In the genomic region with DNA sequence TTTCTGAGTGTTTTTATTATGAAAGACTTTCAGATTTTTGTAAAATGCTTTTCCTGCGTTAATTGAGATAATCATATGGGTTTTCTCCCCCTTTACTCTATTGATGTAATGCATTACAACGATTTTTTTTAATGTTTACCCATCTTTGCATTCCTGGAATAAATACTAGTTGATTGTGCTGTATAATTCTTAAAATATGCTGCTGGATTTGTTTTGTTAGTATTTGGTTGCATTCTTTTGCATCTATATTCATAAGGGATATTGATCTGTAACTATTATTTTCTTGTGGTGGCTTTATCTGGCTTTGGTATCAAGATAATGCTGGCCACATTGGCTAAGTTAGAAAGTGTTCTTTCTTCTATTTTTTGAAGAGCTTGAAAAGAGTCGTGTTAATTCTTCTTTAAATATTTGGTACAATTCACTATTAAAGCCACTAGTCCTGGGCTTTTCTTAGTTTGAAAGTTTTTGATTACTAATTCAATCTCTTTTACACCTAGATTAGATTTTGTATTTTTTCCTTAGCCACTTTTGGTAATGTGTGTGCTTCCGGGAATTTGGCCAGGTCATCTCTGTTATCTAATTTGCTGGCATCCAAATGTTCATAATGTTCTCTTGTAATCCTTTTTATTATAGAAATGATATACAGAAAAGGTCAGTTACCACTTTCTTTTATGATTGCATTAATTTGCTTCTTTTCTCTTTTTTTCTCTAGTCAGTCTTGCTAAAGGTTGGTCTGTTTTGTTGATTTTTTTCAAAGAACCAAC, we compare ENCODE assay signal across 30 cellular contexts. TPM values are rescaled to one million over a fixed set of nuclear protein-coding genes. Genes with fewer than 3 reads are reported as not detected.
"Had no signal": no experiment of that assay in that cellular context is flagged by ENCODE, and none has a peak within 500 bp of the region (broad histone marks: within the 10 kb centered on the region; RNA-seq: fewer than 3 reads in every experiment).

No MANE protein-coding gene starts in this region.

- H3K4me3 Mint-ChIP-seq: activated CD4-positive, alpha-beta memory T cell treated with anti-CD3 and anti-CD28 coated beads for 36 hours; activated CD4-positive, alpha-beta T cell treated with anti-CD3 and anti-CD28 coated beads, Interleukin-2, amount 10 ng/mL, durations not matched to agents 7 days and 5 days; activated naive CD8-positive, alpha-beta T cell treated with anti-CD3 and anti-CD28 coated beads, Interleukin-2, amount 50 U/mL, for 24 hours; activated T-cell treated with anti-CD3 and anti-CD28 coated beads, Interleukin-2, amount 50 U/mL, for 4 hours; brain; central memory CD8-positive, alpha-beta T cell; T-helper 17 cell had no signal

- H3K27me3 ChIP-seq: SJSA1 had no signal

- DNase-seq: activated CD4-positive, alpha-beta memory T cell treated with anti-CD3 and anti-CD28 coated beads for 36 hours; activated CD4-positive, alpha-beta T cell treated with anti-CD3 and anti-CD28 coated beads, Interleukin-2, amount 10 ng/mL, durations not matched to agents 7 days and 5 days; activated CD4-positive, CD25-positive, alpha-beta regulatory T cell; activated CD8-positive, alpha-beta memory T cell treated with anti-CD3 and anti-CD28 coated beads for 24 hours; activated effector memory CD4-positive, alpha-beta T cell treated with anti-CD3 and anti-CD28 coated beads, Interleukin-2, amount 50 U/mL, for 16 hours; activated naive CD4-positive, alpha-beta T cell treated with Interleukin-2 at 50 U/mL for 16 hours; activated naive CD8-positive, alpha-beta T cell treated with anti-CD3 and anti-CD28 coated beads, Interleukin-2, amount 50 U/mL, for 24 hours; activated T-cell treated with anti-CD3 and anti-CD28 coated beads, Interleukin-2, amount 50 U/mL, for 4 hours; amygdala; KG1; NCI-H1092; NCI-H1417; NCI-H1930; NCI-H2107; NCI-H2171 treated with DMSO at 0.1 percent for 48 hours; NCI-H345; NCI-H510A; NCI-H69; PC-3; SHP77; T-helper 17 cell; T-helper 9 cell had no signal

- H3K36me3 Mint-ChIP-seq: activated CD4-positive, alpha-beta memory T cell treated with anti-CD3 and anti-CD28 coated beads for 36 hours; activated naive CD4-positive, alpha-beta T cell treated with anti-CD3 and anti-CD28 coated beads, Interleukin-2, amount 50 U/mL, for 72 hours; brain had no signal

- H3K27ac Mint-ChIP-seq: activated CD4-positive, alpha-beta memory T cell treated with anti-CD3 and anti-CD28 coated beads for 36 hours; activated CD4-positive, alpha-beta T cell treated with anti-CD3 and anti-CD28 coated beads, Interleukin-2, amount 10 ng/mL, durations not matched to agents 7 days and 5 days; activated naive CD4-positive, alpha-beta T cell treated with anti-CD3 and anti-CD28 coated beads, Interleukin-2, amount 50 U/mL, for 72 hours; activated naive CD8-positive, alpha-beta T cell treated with anti-CD3 and anti-CD28 coated beads, Interleukin-2, amount 50 U/mL, for 24 hours; brain; T-helper 17 cell had no signal

- FAIRE-seq: astrocyte, RCC 7860 had no signal

- ATAC-seq: activated naive CD4-positive, alpha-beta T cell treated with anti-CD3 and anti-CD28 coated beads, Interleukin-2, amount 50 U/mL, for 72 hours; activated naive CD8-positive, alpha-beta T cell treated with anti-CD3 and anti-CD28 coated beads, Interleukin-2, amount 50 U/mL, for 24 hours; activated T-cell treated with anti-CD3 and anti-CD28 coated beads, Interleukin-2, amount 50 U/mL, for 4 hours; PC-3; T-helper 17 cell had no signal

- H3K9me3 Mint-ChIP-seq: activated CD4-positive, alpha-beta memory T cell treated with anti-CD3 and anti-CD28 coated beads for 36 hours; activated CD4-positive, alpha-beta T cell treated with anti-CD3 and anti-CD28 coated beads, Interleukin-2, amount 10 ng/mL, durations not matched to agents 7 days and 5 days; activated naive CD4-positive, alpha-beta T cell treated with anti-CD3 and anti-CD28 coated beads, Interleukin-2, amount 50 U/mL, for 72 hours; activated naive CD8-positive, alpha-beta T cell treated with anti-CD3 and anti-CD28 coated beads, Interleukin-2, amount 50 U/mL, for 24 hours; activated T-cell treated with anti-CD3 and anti-CD28 coated beads, Interleukin-2, amount 50 U/mL, for 4 hours; central memory CD8-positive, alpha-beta T cell had no signal

- H3K4me3 ChIP-seq: SJSA1 had no signal

- H3K27me3 Mint-ChIP-seq: brain had no signal

- H3K4me1 Mint-ChIP-seq: activated CD4-positive, alpha-beta T cell treated with anti-CD3 and anti-CD28 coated beads, Interleukin-2, amount 10 ng/mL, durations not matched to agents 7 days and 5 days; activated naive CD8-positive, alpha-beta T cell treated with anti-CD3 and anti-CD28 coated beads, Interleukin-2, amount 50 U/mL, for 24 hours; brain; central memory CD8-positive, alpha-beta T cell; T-helper 17 cell had no signal

- H3K4me1 ChIP-seq: SJSA1 had no signal

- H3K36me3 ChIP-seq: SJSA1 had no signal

- H3K9me3 ChIP-seq: SJSA1 had no signal

- H3K27ac ChIP-seq: SJSA1 had no signal

RNA-seq across cellular contexts. Expression of gene KL, which starts 29.8 kb away (rescaled TPM):
- total RNA-seq: LHCN-M2, MCF 10A, SJSA1, T-helper 17 cell had no signal
